ENCODE assay signal across 9 cellular contexts in genomic region chr1:26320896-26321295, GRCh38. TPM values are rescaled to one million over a fixed set of nuclear protein-coding genes. Genes with fewer than 3 reads are reported as not detected.
DNase-seq lines count a peak whose midpoint lies in the region; ATAC-seq, FAIRE-seq and TF ChIP-seq lines count a peak whose summit lies in the region.
"Had no signal": no experiment of that assay in that cellular context is flagged by ENCODE, and none has a peak within 500 bp of the region (broad histone marks: within the 10 kb centered on the region; RNA-seq: fewer than 3 reads in every experiment).

No MANE protein-coding gene starts in this region.

- intact Hi-C loops in activated CD4-positive, alpha-beta T cell treated with anti-CD3 and anti-CD28 coated beads for 36 hours (cut with DNase I, micrococcal nuclease): loop anchor here (1.0 to 5.0 kb wide), 14 partner anchors 14 to 216 kb away; partner anchors contain the start of genes CEP85 (in 1 of the 2), UBXN11 (in 1 of the 2) and ZNF593 (in 1 of the 2)

- no peaks in the 10 kb centered on the region for H3K79me2 ChIP-seq in astrocyte (ENCODE audit: insufficient read depth, low read length)

- H3K9me3 Mint-ChIP-seq in activated CD4-positive, alpha-beta T cell treated with anti-CD3 and anti-CD28 coated beads for 36 hours (ENCODE audit: low read depth): no peaks in the 10 kb centered on the region
- no peaks in the 10 kb centered on the region for H3K9me3 Mint-ChIP-seq in astrocyte (ENCODE audit: unreplicated experiment)

- TF ChIP-seq CTCF in astrocyte (IDR thresholded peaks at IDR 0.05; ENCODE audit: insufficient read depth, low read depth, low read length): no peak

- peak; percentile 19 for DNase-seq in activated CD4-positive, alpha-beta T cell treated with anti-CD3 and anti-CD28 coated beads for 36 hours
- DNase-seq in activated CD4-positive, alpha-beta T cell treated with anti-CD3 and anti-CD28 coated beads, Interleukin-2, amount 50 U/mL, for 4 hours: no peak
- DNase-seq in NT2/D1 (ENCODE audit: low read depth, low spot score): no peak
- no peak for DNase-seq in astrocyte (ENCODE audit: low read depth)
- no peak for DNase-seq in NCI-H1694 treated with DMSO at 0.1 percent for 48 hours (lab: John Stamatoyannopoulos, UW)
- DNase-seq in DMS153 (lab: John Stamatoyannopoulos, UW): no peak
- no peak for DNase-seq in NCI-H146 (lab: John Stamatoyannopoulos, UW)

- no peaks in the 10 kb centered on the region for H4K20me1 ChIP-seq in astrocyte (ENCODE audit: insufficient read depth, low read length)

- no peak for ATAC-seq in activated CD4-positive, alpha-beta T cell treated with anti-CD3 and anti-CD28 coated beads for 36 hours

- H3K4me3 ChIP-seq in NT2/D1 (ENCODE audit: insufficient read length, low read depth): no peak overlapping the region
- no peak overlapping the region for H3K4me3 ChIP-seq in astrocyte (ENCODE audit: insufficient read depth, low read depth, low read length)
- H3K4me3 ChIP-seq in skeletal muscle satellite cell (ENCODE audit: low read length): no peak overlapping the region

- peaks cover 31% of the 10 kb centered on the region for H3K36me3 Mint-ChIP-seq in activated CD4-positive, alpha-beta T cell treated with anti-CD3 and anti-CD28 coated beads for 36 hours (ENCODE audit: low read depth)
- peaks cover 3% of the 10 kb centered on the region for H3K36me3 Mint-ChIP-seq in astrocyte (ENCODE audit: low read depth, unreplicated experiment)

- H3K27me3 Mint-ChIP-seq in activated CD4-positive, alpha-beta T cell treated with anti-CD3 and anti-CD28 coated beads for 36 hours: no peaks in the 10 kb centered on the region
- peaks cover 3% of the 10 kb centered on the region for H3K27me3 Mint-ChIP-seq in astrocyte (ENCODE audit: low read depth, unreplicated experiment)

- H3K27ac Mint-ChIP-seq in activated CD4-positive, alpha-beta T cell treated with anti-CD3 and anti-CD28 coated beads for 36 hours: peak overlapping the region; percentile 96
- peak overlapping the region; percentile 68 for H3K27ac Mint-ChIP-seq in astrocyte (ENCODE audit: unreplicated experiment)

- H3K27ac ChIP-seq in astrocyte (ENCODE audit: low read depth, low read length): no peak overlapping the region

- peak overlapping the region; percentile 59 for H3K4me3 Mint-ChIP-seq in activated CD4-positive, alpha-beta T cell treated with anti-CD3 and anti-CD28 coated beads for 36 hours
- no peak overlapping the region for H3K4me3 Mint-ChIP-seq in astrocyte (ENCODE audit: unreplicated experiment)

- H3K9ac ChIP-seq in NT2/D1 (ENCODE audit: insufficient read length, low read depth) (peak overlapping the region; percentile 21), astrocyte (ENCODE audit: low read length) (peak overlapping the region; percentile 63), skeletal muscle satellite cell (ENCODE audit: low read depth, low read length) (peak overlapping the region; percentile 44)

- H3K4me2 ChIP-seq in astrocyte (ENCODE audit: low read length) (peak overlapping the region; percentile 47), skeletal muscle satellite cell (ENCODE audit: low read length) (peak overlapping the region; percentile 43)

- H3K36me3 ChIP-seq in NT2/D1 (ENCODE audit: insufficient read depth, insufficient read length, low read length): peaks cover 36% of the 10 kb centered on the region
- no peaks in the 10 kb centered on the region for H3K36me3 ChIP-seq in astrocyte (ENCODE audit: insufficient read depth, low read length)
- no peaks in the 10 kb centered on the region for H3K36me3 ChIP-seq in skeletal muscle satellite cell (ENCODE audit: insufficient read depth, low read length)

- POLR2A ChIA-PET in activated CD4-positive, alpha-beta T cell treated with anti-CD3 and anti-CD28 coated beads for 36 hours (lab: Charles Lee): interaction anchor here (1.0 to 3.6 kb wide), 3 partner anchors 36 to 40 kb away, joined by 3 to 16 read pairs (median 8); no protein-coding TSS in a partner anchor

- CTCF ChIA-PET in activated CD4-positive, alpha-beta T cell treated with anti-CD3 and anti-CD28 coated beads for 36 hours (lab: Charles Lee): interaction anchor here (0.8 to 12.7 kb wide), 14 partner anchors 11 to 194 kb away, joined by 3 to 399 read pairs (median 6); partner anchors contain the start of genes CEP85, SH3BGRL3, UBXN11 and ZNF593OS

- no peaks in the 10 kb centered on the region for H3K27me3 ChIP-seq in NT2/D1 (ENCODE audit: insufficient read depth, insufficient read length)
- H3K27me3 ChIP-seq in astrocyte (ENCODE audit: insufficient read depth, low read length): no peaks in the 10 kb centered on the region
- peaks cover 15% of the 10 kb centered on the region for H3K27me3 ChIP-seq in skeletal muscle satellite cell (ENCODE audit: control insufficient read depth, insufficient read depth, low read length)

- peaks cover 56% of the 10 kb centered on the region for H3K4me1 Mint-ChIP-seq in activated CD4-positive, alpha-beta T cell treated with anti-CD3 and anti-CD28 coated beads for 36 hours
- peaks cover 7% of the 10 kb centered on the region for H3K4me1 Mint-ChIP-seq in astrocyte (ENCODE audit: low read depth, unreplicated experiment)

- peak overlapping the region; percentile 87 for H2AFZ ChIP-seq in astrocyte (ENCODE audit: low read depth, low read length)

- H3K4me1 ChIP-seq in NT2/D1 (ENCODE audit: insufficient read depth, insufficient read length) (peaks cover 26% of the 10 kb centered on the region), astrocyte (ENCODE audit: insufficient read depth, low read length) (peaks cover 5% of the 10 kb centered on the region), skeletal muscle satellite cell (ENCODE audit: control insufficient read depth, insufficient read depth, low read length) (peaks cover 13% of the 10 kb centered on the region)

- no peak for FAIRE-seq in astrocyte (lab: Jason Lieb, UNC)
- FAIRE-seq: H54 had no signal

- H3K9me3 ChIP-seq in NT2/D1 (ENCODE audit: insufficient read depth, low read length) (no peaks in the 10 kb centered on the region), astrocyte (ENCODE audit: insufficient read depth, low read depth, low read length) (no peaks in the 10 kb centered on the region), skeletal muscle satellite cell (replicated peaks; ENCODE audit: low read length) (no peaks in the 10 kb centered on the region)

RNA-seq across cellular contexts. Expression of gene CD52, which starts 3.1 kb away (rescaled TPM):
- total RNA-seq in activated CD4-positive, alpha-beta T cell treated with anti-CD3 and anti-CD28 coated beads for 36 hours: 100 to 1,000 TPM; 216 to 217 TPM
- 1.9 TPM in 1 of 2 replicates, not detected in the other for total RNA-seq in astrocyte
- not detected in 2 replicates for total RNA-seq in skeletal muscle satellite cell (2012; rRNA removed)

RNA-seq across cellular contexts. Expression of gene UBXN11, which starts 14.5 kb away (rescaled TPM):
- 10 to 100 TPM; 19.4 to 22.2 TPM for total RNA-seq in activated CD4-positive, alpha-beta T cell treated with anti-CD3 and anti-CD28 coated beads for 36 hours
- 12.8 and 13.7 TPM in 2 replicates for total RNA-seq in astrocyte
- total RNA-seq in skeletal muscle satellite cell (2012; rRNA removed): 2.8 TPM in 2 replicates

RNA-seq across cellular contexts. Expression of gene CRYBG2, which starts 33.0 kb away (rescaled TPM):
- 1 to 10 TPM; 1.5 to 1.6 TPM for total RNA-seq in activated CD4-positive, alpha-beta T cell treated with anti-CD3 and anti-CD28 coated beads for 36 hours
- total RNA-seq in astrocyte: 1.8 and 5.3 TPM in 2 replicates
- total RNA-seq in skeletal muscle satellite cell (2012; rRNA removed): not detected in 2 replicates

RNA-seq across cellular contexts. Expression of gene SH3BGRL3, which starts 41.0 kb away (rescaled TPM):
- total RNA-seq in activated CD4-positive, alpha-beta T cell treated with anti-CD3 and anti-CD28 coated beads for 36 hours: 100 to 1,000 TPM; 267 to 381 TPM
- total RNA-seq in astrocyte: 301 and 324 TPM in 2 replicates
- 36.2 and 43.2 TPM in 2 replicates for total RNA-seq in skeletal muscle satellite cell (2012; rRNA removed)

RNA-seq across cellular contexts. Expression of gene ZNF683, which starts 51.7 kb away (rescaled TPM):
- total RNA-seq in activated CD4-positive, alpha-beta T cell treated with anti-CD3 and anti-CD28 coated beads for 36 hours: not detected
- total RNA-seq in astrocyte: not detected in 2 replicates
- total RNA-seq in skeletal muscle satellite cell (2012; rRNA removed): not detected in 2 replicates

Comparison
In these comparisons a context has a peak if more than half of its experiments do, and no peak if none do; other contexts are left out.
1. RNA of gene CD52, which starts 3.1 kb away (total RNA-seq): 216 to 217 TPM in activated CD4-positive, alpha-beta T cell treated with anti-CD3 and anti-CD28 coated beads for 36 hours; 1.9 TPM in astrocyte; every median in the first group is over 10 times any median in the second.
2. Peak in every context shown above with its lines, with median percentiles within 50 percentile points of each other: H3K9ac ChIP-seq.